Comparison of ENCODE assay signal across 8 cellular contexts in the genomic region with DNA sequence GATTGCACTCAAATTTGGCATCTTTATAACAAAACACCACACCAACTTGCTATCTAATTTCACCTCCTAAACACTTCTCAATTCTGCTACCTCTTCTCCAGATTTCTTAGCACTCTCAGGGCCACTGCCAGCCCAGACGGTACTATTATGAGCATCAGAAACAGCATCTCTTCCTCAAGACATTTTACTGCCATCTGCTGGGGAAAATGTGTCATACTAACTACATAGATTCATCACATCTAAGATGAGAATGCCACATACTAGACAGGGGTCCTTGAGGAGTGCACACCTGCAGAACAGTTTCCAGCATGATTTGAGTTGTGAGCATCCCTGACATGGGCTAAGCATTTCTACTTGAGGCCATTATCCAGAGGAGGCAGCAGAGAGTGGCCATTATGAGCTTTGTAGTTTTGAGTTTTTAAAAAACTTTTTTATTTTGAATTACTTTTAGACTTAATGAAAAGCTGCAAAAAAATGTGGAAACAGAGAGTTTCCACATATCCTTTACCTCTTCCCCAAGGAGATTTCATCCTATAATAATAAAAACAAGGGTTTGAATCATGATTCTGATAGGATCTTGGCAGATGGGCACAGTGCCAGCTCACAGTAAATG. TPM values are rescaled to one million over a fixed set of nuclear protein-coding genes. Genes with fewer than 3 reads are reported as not detected.
A peak's percentile ranks its signal among the peaks of the same experiment; 100 is the strongest.
DNase-seq lines count a peak whose midpoint lies in the region; ATAC-seq and TF ChIP-seq lines count a peak whose summit lies in the region.

No MANE protein-coding gene starts in this region.

- DNase-seq in A172 (ENCODE audit: low spot score), result peak; percentile 44
- DNase-seq in GM04503 (ENCODE audit: low read depth), result peak; percentile 24
- DNase-seq in HAP-1 (ENCODE audit: low spot score in 2 of 2), result peak; percentile 40 to 62
- DNase-seq in LHCN-M2 (ENCODE audit: low read depth), result peak; percentile 56
- no peak for DNase-seq in Peyer's patch
- DNase-seq in central memory CD8-positive, alpha-beta T cell (ENCODE audit: low spot score in 2 of 2), result no peak
- no peak for DNase-seq in left lung
- DNase-seq in testis, result peak; percentile 44

- TF ChIP-seq CTCF in Peyer's patch (IDR thresholded peaks at IDR 0.05) (peak in 5 of 6 experiments; percentile 18 to 58 (median 48)), left lung (IDR thresholded peaks at IDR 0.05) (peak; percentile 42), testis (IDR thresholded peaks at IDR 0.05) (peak in 1 of 3 experiments; percentile 42)

- H3K36me3 ChIP-seq in HAP-1 (replicated peaks), result no peaks in the 10 kb centered on the region
- no peaks in the 10 kb centered on the region for H3K36me3 ChIP-seq in Peyer's patch
- no peaks in the 10 kb centered on the region for H3K36me3 ChIP-seq in left lung
- H3K36me3 ChIP-seq in testis (ENCODE audit: low read depth, missing control alignments), result no peaks in the 10 kb centered on the region

- no peaks in the 10 kb centered on the region for H3K9me3 Mint-ChIP-seq in central memory CD8-positive, alpha-beta T cell

- TF ChIP-seq POLR2A in Peyer's patch (IDR thresholded peaks at IDR 0.05) (no peak), testis (IDR thresholded peaks at IDR 0.05) (no peak)

- ATAC-seq in central memory CD8-positive, alpha-beta T cell (replicated peaks; ENCODE audit: extremely low read depth, poor library complexity, severe bottlenecking), result peak; percentile 36
- ATAC-seq in left lung, result peak; percentile 89

- H3K4me1 Mint-ChIP-seq in central memory CD8-positive, alpha-beta T cell, result no peaks in the 10 kb centered on the region

- no peak overlapping the region for H3K4me3 ChIP-seq in HAP-1
- no peak overlapping the region for H3K4me3 ChIP-seq in Peyer's patch
- no peak overlapping the region for H3K4me3 ChIP-seq in left lung
- H3K4me3 ChIP-seq in testis, result no peak overlapping the region

- H3K27me3 ChIP-seq in HAP-1 (ENCODE audit: low read depth) (no peaks in the 10 kb centered on the region; the same call in 1 of the 2 replicates), Peyer's patch (no peaks in the 10 kb centered on the region), left lung (no peaks in the 10 kb centered on the region), testis (no peaks in the 10 kb centered on the region)

- 23 to 29% methylated on average over 1 of the region's 1 CpG for WGBS in testis, 2 donors

- intact Hi-C loops in left lung (cut with DNase I), result no loop called here
- intact Hi-C loops in testis (cut with DNase I; ENCODE audit: low total_unique reads), result no loop called here

- H3K9me3 ChIP-seq in HAP-1 (no peaks in the 10 kb centered on the region), Peyer's patch (no peaks in the 10 kb centered on the region), left lung (no peaks in the 10 kb centered on the region), testis (no peaks in the 10 kb centered on the region)

- no peaks in the 10 kb centered on the region for H3K4me1 ChIP-seq in HAP-1
- no peaks in the 10 kb centered on the region for H3K4me1 ChIP-seq in Peyer's patch
- no peaks in the 10 kb centered on the region for H3K4me1 ChIP-seq in left lung
- H3K4me1 ChIP-seq in testis, result no peaks in the 10 kb centered on the region

- H3K36me3 Mint-ChIP-seq in central memory CD8-positive, alpha-beta T cell (ENCODE audit: insufficient read depth), result no peaks in the 10 kb centered on the region

- no peak overlapping the region for H3K27ac Mint-ChIP-seq in central memory CD8-positive, alpha-beta T cell (ENCODE audit: low read depth)

- in situ Hi-C loops in HAP-1 (cut with MboI; ENCODE audit: low sequenced_read_pairs), result no loop called here

- no peak overlapping the region for H3K27ac ChIP-seq in Peyer's patch
- H3K27ac ChIP-seq in left lung, result no peak overlapping the region
- no peak overlapping the region for H3K27ac ChIP-seq in testis

- peaks cover 26% of the 10 kb centered on the region for H3K27me3 Mint-ChIP-seq in central memory CD8-positive, alpha-beta T cell

- H3K4me3 Mint-ChIP-seq in central memory CD8-positive, alpha-beta T cell, result no peak overlapping the region

RNA-seq across cellular contexts. Expression of gene GRIP1, which starts 15.1 kb away (rescaled TPM):
- total RNA-seq in A172 (2014; rRNA removed; shearing (Covaris generic)), result not detected in 2 replicates
- total RNA-seq in LHCN-M2 (2014; rRNA removed) (under 0.01 TPM in 1 of 2 replicates, not detected in the other), Peyer's patch (1 to 10 TPM in 3 of 4 donors, under 1 TPM in 1; 0.66 to 5.2 (median 1.4) TPM), left lung (1 to 10 TPM; 1.9 to 2.5 TPM), testis (10 to 100 TPM; 12.0 to 12.9 TPM)
- not detected for polyA plus RNA-seq in LHCN-M2 (2012)
- polyA plus RNA-seq in testis (ENCODE audit: insufficient read depth, low read depth, low replicate concordance), result 14.0 TPM

Comparison
In these comparisons a context has a peak if more than half of its experiments do, and no peak if none do; other contexts are left out.
1. DNase-seq: peak in A172 (single experiment), GM04503 (single experiment), HAP-1 (2 of 2), LHCN-M2 (single experiment) and testis (single experiment); none in Peyer's patch (0 of 3), central memory CD8-positive, alpha-beta T cell (0 of 2) and left lung (0 of 2).